In genomic region chr2:178523596-178524134, GRCh38 we compare ENCODE assay signal across 8 cellular contexts. TPM values are rescaled to one million over a fixed set of nuclear protein-coding genes. Genes with fewer than 3 reads are reported as not detected.
DNase-seq lines count a peak whose midpoint lies in the region; ATAC-seq, FAIRE-seq and TF ChIP-seq lines count a peak whose summit lies in the region.

No MANE protein-coding gene starts in this region.

- H3K27me3 ChIP-seq in SK-N-SH (ENCODE audit: insufficient read depth): no peaks in the 10 kb centered on the region

- no peak for TF ChIP-seq POLR2A in A549 (IDR thresholded peaks at IDR 0.05; ENCODE audit: low read length)

- H3K4me1 ChIP-seq in A549: no peaks in the 10 kb centered on the region
- H3K4me1 ChIP-seq in SK-N-SH (ENCODE audit: control insufficient read depth in 1 of 2, insufficient read depth in 2 of 2, low read depth in 1 of 2, low read length in 1 of 2): peaks cover 0 to 3% of the 10 kb centered on the region in 2 experiments; a peak in 2 of 4 replicates

- FAIRE-seq in A549 (lab: Jason Lieb, UNC): no peak

- peaks cover 4% of the 10 kb centered on the region for H3K9me3 Mint-ChIP-seq in progenitor cell of endocrine pancreas (ENCODE audit: low read depth)

- peaks cover 7% of the 10 kb centered on the region for H3K4me1 Mint-ChIP-seq in progenitor cell of endocrine pancreas (ENCODE audit: low read depth)

- no peaks in the 10 kb centered on the region for H3K27me3 Mint-ChIP-seq in progenitor cell of endocrine pancreas

- POLR2A ChIA-PET in A549 (lab: Yijun Ruan, JAX) (interaction anchor here (1.7 kb wide), 1 partner anchor 73 kb away, joined by 4 read pairs; the partner anchor contains the start of genes PJVK and PRKRA), SK-N-SH (lab: Yijun Ruan, JAX) (interaction anchor here (1.5 to 2.8 kb wide), 3 partner anchors 13 to 110 kb away, joined by 3 to 12 read pairs (median 7); partner anchors contain the start of genes PJVK and PRKRA)

- H3K27ac ChIP-seq in A549 (peak overlapping the region; percentile 74 to 79), SK-N-SH (ENCODE audit: low read depth in 2 of 2, low read length in 1 of 2) (peak overlapping the region; percentile 71 to 80)

- H3K9me3 ChIP-seq in A549 (no peaks in the 10 kb centered on the region), SK-N-SH (no peaks in the 10 kb centered on the region)

- peaks cover 3% of the 10 kb centered on the region for H3F3A ChIP-seq in SK-N-SH (replicated peaks; ENCODE audit: insufficient read depth)

- H2AFZ ChIP-seq in SK-N-SH (ENCODE audit: low read depth): peak overlapping the region; percentile 90

- peak; percentile 45 to 55; a peak in 5 of 6 replicates for ATAC-seq in A549
- peak; percentile 13 for ATAC-seq in GM19455 (IDR thresholded peaks at IDR 0.05; ENCODE audit: unreplicated experiment)

- H3K27ac Mint-ChIP-seq in progenitor cell of endocrine pancreas: peak overlapping the region; percentile 94

- H3K79me2 ChIP-seq in SK-N-SH (ENCODE audit: insufficient read depth): peaks cover 53% of the 10 kb centered on the region

- no peak for TF ChIP-seq RAD21 in A549 (conservative IDR thresholded peaks at IDR 0.05 in 1 of 2, IDR thresholded peaks at IDR 0.05 in 1 of 2)
- no peak for TF ChIP-seq RAD21 in SK-N-SH (IDR thresholded peaks at IDR 0.05; ENCODE audit: low read length)

- H3K9me2 ChIP-seq in SK-N-SH: no peaks in the 10 kb centered on the region

- H3K36me3 ChIP-seq in SK-N-SH (replicated peaks in 1 of 2; ENCODE audit: control insufficient read depth in 1 of 2, insufficient read depth in 2 of 2, low read length in 1 of 2): peaks cover 0 to 5% of the 10 kb centered on the region in 2 experiments

- peaks cover 3% of the 10 kb centered on the region for H3K36me3 Mint-ChIP-seq in progenitor cell of endocrine pancreas (ENCODE audit: insufficient read depth)

- no peak for TF ChIP-seq CTCF in A549 (IDR thresholded peaks at IDR 0.05)
- TF ChIP-seq CTCF in SK-N-SH (IDR thresholded peaks at IDR 0.05): no peak
- no peak for TF ChIP-seq CTCF in fibroblast of villous mesenchyme (IDR thresholded peaks at IDR 0.05; ENCODE audit: insufficient read depth, low read depth, low read length)
- TF ChIP-seq CTCF in progenitor cell of endocrine pancreas (IDR thresholded peaks at IDR 0.05; ENCODE audit: unreplicated experiment): no peak

- H3K4me3 Mint-ChIP-seq in progenitor cell of endocrine pancreas (ENCODE audit: low read depth): peak overlapping the region; percentile 90

- no peak for TF ChIP-seq EP300 in A549 (IDR thresholded peaks at IDR 0.05)
- no peak for TF ChIP-seq EP300 in SK-N-SH (IDR thresholded peaks at IDR 0.05; ENCODE audit: borderline replicate concordance in 1 of 2, low read depth in 1 of 2, low read length in 1 of 2)

- H3K9ac ChIP-seq in SK-N-SH: peak overlapping the region; percentile 83

- CTCF ChIA-PET in A549 (lab: Yijun Ruan, JAX) (interaction anchor here (0.9 to 2.5 kb wide), 5 partner anchors 11 to 41 kb away, joined by 3 to 8 read pairs (median 3); no protein-coding TSS in a partner anchor), SK-N-SH (lab: Yijun Ruan, JAX) (interaction anchor here (0.7 to 3.1 kb wide), 14 partner anchors 12 to 129 kb away, joined by 3 to 13 read pairs (median 5); partner anchors contain the start of gene PLEKHA3)

- H3K4me3 ChIP-seq in A549 (peak overlapping the region; percentile 67), SK-N-SH (ENCODE audit: low read depth in 2 of 2, low read length in 1 of 2) (peak overlapping the region; percentile 80 to 95), fibroblast of villous mesenchyme (ENCODE audit: low read depth, low read length) (peak overlapping the region; percentile 65)

- WGBS in A549 (ENCODE audit: missing lambda C conversion rate): 21% methylated on average over 8 of the region's 8 CpGs
- WGBS in SK-N-SH (ENCODE audit: low lambda C conversion rate): 5% methylated on average over 8 of the region's 8 CpGs

- DNase-seq in A549 (ENCODE audit: low read depth in 1 of 2, low spot score in 1 of 2) (peak in 1 of 2 experiments; percentile 3), SK-N-SH (peak; percentile 4), fibroblast of villous mesenchyme (ENCODE audit: low read depth) (no peak), progenitor cell of endocrine pancreas (ENCODE audit: low spot score, unreplicated experiment) (no peak), NCI-H510A (lab: John Stamatoyannopoulos, UW) (no peak), NCI-H526 treated with DMSO at 0.1 percent for 48 hours (lab: John Stamatoyannopoulos, UW) (no peak), mesenteric fat pad (ENCODE audit: low spot score) (no peak)

- H4K20me1 ChIP-seq in SK-N-SH (ENCODE audit: insufficient read depth): no peaks in the 10 kb centered on the region

- peak overlapping the region; percentile 90 for H3K4me2 ChIP-seq in A549
- peak overlapping the region; percentile 84 for H3K4me2 ChIP-seq in SK-N-SH

TF ChIP-seq in A549, 52 proteins besides CTCF, POLR2A, EP300 and RAD21 (continues in another document):
- TF ChIP-seq TFCP2L1 (CRISPR knock-in tag; IDR thresholded peaks at IDR 0.05): no peak
- TF ChIP-seq CEBPB (IDR thresholded peaks at IDR 0.05): no peak
- no peak for TF ChIP-seq HOXA7 (CRISPR knock-in tag; IDR thresholded peaks at IDR 0.05)
- no peak for TF ChIP-seq SMC3 (IDR thresholded peaks at IDR 0.05)
- TF ChIP-seq ZSCAN20 (CRISPR knock-in tag; IDR thresholded peaks at IDR 0.05): no peak
- TF ChIP-seq FOXS1 (CRISPR knock-in tag; IDR thresholded peaks at IDR 0.05): no peak
- TF ChIP-seq SREBF2 (IDR thresholded peaks at IDR 0.05): no peak
- no peak for TF ChIP-seq HOXB13 (CRISPR knock-in tag; IDR thresholded peaks at IDR 0.05; ENCODE audit: low read depth)
- no peak for TF ChIP-seq FOSB (CRISPR knock-in tag; IDR thresholded peaks at IDR 0.05)
- no peak for TF ChIP-seq MAX (IDR thresholded peaks at IDR 0.05)
- TF ChIP-seq USF2 (IDR thresholded peaks at IDR 0.05): no peak
- no peak for TF ChIP-seq MAZ (IDR thresholded peaks at IDR 0.05; ENCODE audit: borderline replicate concordance, low read depth, low read length)

TF ChIP-seq in SK-N-SH, 30 proteins besides CTCF, POLR2A, EP300 and RAD21 (continues in another document):
- no peak for TF ChIP-seq GABPA (IDR thresholded peaks at IDR 0.05; ENCODE audit: low read depth)
- TF ChIP-seq USF2 (IDR thresholded peaks at IDR 0.05; ENCODE audit: borderline replicate concordance, low read depth, low read length): no peak
- TF ChIP-seq GATA2 (CRISPR knock-in tag; IDR thresholded peaks at IDR 0.05): no peak
- TF ChIP-seq SIN3A (IDR thresholded peaks at IDR 0.05; ENCODE audit: borderline replicate concordance, low read depth, low read length): no peak
- no peak for TF ChIP-seq TCF12 (IDR thresholded peaks at IDR 0.05)
- TF ChIP-seq ZBTB33 (IDR thresholded peaks at IDR 0.05; ENCODE audit: borderline replicate concordance, low read depth): no peak
- no peak for TF ChIP-seq ELF1 (IDR thresholded peaks at IDR 0.05)
- TF ChIP-seq RCOR1 (IDR thresholded peaks at IDR 0.05; ENCODE audit: low read length): no peak
- TF ChIP-seq YY1 (IDR thresholded peaks at IDR 0.05; ENCODE audit: low read depth): no peak
- no peak for TF ChIP-seq FOXM1 (IDR thresholded peaks at IDR 0.05; ENCODE audit: low read depth)
- TF ChIP-seq MEF2A (IDR thresholded peaks at IDR 0.05; ENCODE audit: borderline replicate concordance, low read depth): no peak
- TF ChIP-seq TEAD4 (IDR thresholded peaks at IDR 0.05; ENCODE audit: borderline replicate concordance, insufficient read depth): no peak

RNA-seq across cellular contexts. Expression of gene PLEKHA3, which starts 43.4 kb away (rescaled TPM):
- polyA plus RNA-seq in A549 (2011; rRNA removed) (26.9 and 47.4 TPM in 2 replicates), A549 (2017; fragmentation: RNase III; extraction: RNeasy Plus Mini Kit Qiagen cat#74134 plus additional on column Dnase treatment) (7.8 to 11.0 TPM (median 9.6 TPM) in 3 replicates), SK-N-SH (2012; rRNA removed) (5.7 and 6.4 TPM in 2 replicates)
- polyA plus RNA-seq in A549 (2012; cell fraction: cytosol; rRNA removed): 3.1 and 3.9 TPM in 2 replicates
- polyA plus RNA-seq in A549 (2012; cell fraction: nucleus; rRNA removed): 0.90 and 1.7 TPM in 2 replicates
- 7.9 and 9.5 TPM in 2 replicates for polyA minus RNA-seq in A549 (2011; rRNA and poly(A)+ RNA removed)
- 8.2 and 18.3 TPM in 2 replicates for polyA plus RNA-seq in SK-N-SH (2012; cell fraction: cytosol; rRNA removed)
- polyA plus RNA-seq in SK-N-SH (2012; cell fraction: nucleus; rRNA removed): 2.0 and 5.1 TPM in 2 replicates
- total RNA-seq in fibroblast of villous mesenchyme (8.4 and 8.6 TPM in 2 replicates), progenitor cell of endocrine pancreas (28.2 and 31.0 TPM in 2 replicates), mesenteric fat pad (35.4 TPM)

RNA-seq across cellular contexts. Expression of gene FKBP7, which starts 45.3 kb away (rescaled TPM):
- polyA plus RNA-seq in A549 (2011; rRNA removed): 21.4 and 23.7 TPM in 2 replicates
- polyA plus RNA-seq in A549 (2012; cell fraction: cytosol; rRNA removed): 6.0 and 6.3 TPM in 2 replicates
- 2.1 and 2.8 TPM in 2 replicates for polyA plus RNA-seq in A549 (2012; cell fraction: nucleus; rRNA removed)
- 13.8 to 15.2 TPM (median 14.8 TPM) in 3 replicates for polyA plus RNA-seq in A549 (2017; fragmentation: RNase III; extraction: RNeasy Plus Mini Kit Qiagen cat#74134 plus additional on column Dnase treatment)
- polyA minus RNA-seq in A549 (2011; rRNA and poly(A)+ RNA removed): 2.6 and 3.9 TPM in 2 replicates
- 34.7 and 35.6 TPM in 2 replicates for polyA plus RNA-seq in SK-N-SH (2012; rRNA removed)
- polyA plus RNA-seq in SK-N-SH (2012; cell fraction: cytosol; rRNA removed): 50.4 and 59.5 TPM in 2 replicates
- 20.1 and 20.2 TPM in 2 replicates for polyA plus RNA-seq in SK-N-SH (2012; cell fraction: nucleus; rRNA removed)
- total RNA-seq in fibroblast of villous mesenchyme: 31.2 and 38.9 TPM in 2 replicates
- total RNA-seq in progenitor cell of endocrine pancreas: 14.0 and 15.8 TPM in 2 replicates
- 5.5 TPM for total RNA-seq in mesenteric fat pad
